Comparison of ENCODE assay signal across 10 cellular contexts in the genomic region with DNA sequence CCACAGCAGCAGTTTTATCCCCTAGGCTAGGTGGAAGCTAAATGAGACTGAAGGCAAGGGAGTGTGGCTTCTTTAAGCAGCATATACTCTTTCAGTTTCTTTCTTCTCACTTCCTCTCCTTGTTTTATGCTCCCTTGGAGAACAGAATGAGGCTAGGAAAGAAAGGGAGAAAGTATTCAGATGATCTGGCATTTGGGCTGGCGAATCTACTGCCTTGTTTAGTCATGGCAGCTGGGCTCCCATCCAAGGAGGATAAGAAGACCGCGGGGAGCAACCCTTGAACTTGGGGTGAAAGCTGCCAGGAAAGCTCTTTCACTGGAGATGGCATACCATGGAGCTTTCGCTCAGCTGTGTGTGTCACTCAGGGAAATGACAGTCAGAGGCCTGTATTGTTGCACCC.
DNase-seq lines count a peak whose midpoint lies in the region; ATAC-seq, FAIRE-seq and TF ChIP-seq lines count a peak whose summit lies in the region.
"Had no signal": no experiment of that assay in that cellular context is flagged by ENCODE, and none has a peak within 500 bp of the region (broad histone marks: within the 10 kb centered on the region; RNA-seq: fewer than 3 reads in every experiment).

No MANE protein-coding gene starts in this region.

- H3K9me3 Mint-ChIP-seq in endodermal cell: no peaks in the 10 kb centered on the region
- H3K9me3 Mint-ChIP-seq in T-helper 2 cell treated with Interferon-gamma antibody and Interleukin-4, amounts not matched to agents 5 μg/mL and 100 μg/mL, for 36 hours: no peaks in the 10 kb centered on the region
- H3K9me3 Mint-ChIP-seq: naive B cell had no signal

- peak; percentile 91 for FAIRE-seq in GM19239 (lab: Jason Lieb, UNC)

- H3K4me3 ChIP-seq in psoas muscle: peak overlapping the region; percentile 19
- no peak overlapping the region for H3K4me3 ChIP-seq in endodermal cell (ENCODE audit: low read length)

- peaks cover 5% of the 10 kb centered on the region for H3K27me3 Mint-ChIP-seq in endodermal cell (ENCODE audit: insufficient read depth)
- H3K27me3 Mint-ChIP-seq in T-helper 2 cell treated with Interferon-gamma antibody and Interleukin-4, amounts not matched to agents 5 μg/mL and 100 μg/mL, for 36 hours (ENCODE audit: low read depth): no peaks in the 10 kb centered on the region

- H3K36me3 ChIP-seq in psoas muscle (ENCODE audit: insufficient read depth in 1 of 2, low read depth in 1 of 2) (no peaks in the 10 kb centered on the region), endodermal cell (ENCODE audit: control insufficient read depth, insufficient read depth, low read length) (no peaks in the 10 kb centered on the region)

- H3K36me3 Mint-ChIP-seq in endodermal cell (ENCODE audit: low read depth): no peaks in the 10 kb centered on the region
- H3K36me3 Mint-ChIP-seq in T-helper 2 cell treated with Interferon-gamma antibody and Interleukin-4, amounts not matched to agents 5 μg/mL and 100 μg/mL, for 36 hours (ENCODE audit: low read depth): no peaks in the 10 kb centered on the region
- H3K36me3 Mint-ChIP-seq: naive B cell had no signal

- no peak for DNase-seq in GM19239 (ENCODE audit: insufficient read length, low spot score)
- peak; percentile 78 for DNase-seq in astrocyte of the hippocampus (ENCODE audit: low read depth, low spot score)
- DNase-seq in psoas muscle: peak; percentile 44 to 74
- no peak for DNase-seq in endodermal cell
- DNase-seq in NK-92 (lab: John Stamatoyannopoulos, UW; ENCODE audit: unreplicated experiment): no peak
- DNase-seq in T-helper 2 cell treated with Interferon-gamma antibody and Interleukin-4, amounts not matched to agents 5 μg/mL and 100 μg/mL, for 36 hours (ENCODE audit: low spot score): no peak
- DNase-seq: naive B cell had no signal

- no peak overlapping the region for H3K9ac ChIP-seq in endodermal cell (ENCODE audit: extremely low read depth, low read length, poor library complexity, severe bottlenecking)

- peaks cover 46% of the 10 kb centered on the region for H3K4me1 ChIP-seq in psoas muscle
- H3K4me1 ChIP-seq in endodermal cell (ENCODE audit: control insufficient read depth, insufficient read depth, low read length): no peaks in the 10 kb centered on the region

- ATAC-seq in HG03025 (IDR thresholded peaks at IDR 0.05; ENCODE audit: low FRiP score, unreplicated experiment) (peak; percentile 70), psoas muscle (peak; percentile 75 to 84 (median 82)), HG02970 (IDR thresholded peaks at IDR 0.05; ENCODE audit: low FRiP score, unreplicated experiment) (no peak)
- ATAC-seq: Panc1 had no signal

- peaks cover 29% of the 10 kb centered on the region for H3K4me1 Mint-ChIP-seq in endodermal cell
- no peaks in the 10 kb centered on the region for H3K4me1 Mint-ChIP-seq in T-helper 2 cell treated with Interferon-gamma antibody and Interleukin-4, amounts not matched to agents 5 μg/mL and 100 μg/mL, for 36 hours (ENCODE audit: low read depth)
- H3K4me1 Mint-ChIP-seq: naive B cell had no signal

- intact Hi-C loops in psoas muscle (cut with DNase I): loop anchor here in 1 of 2 donors (1.0 kb wide), 1 partner anchor 83 kb away; no protein-coding TSS in a partner anchor

- H3K27me3 ChIP-seq in psoas muscle (ENCODE audit: insufficient read depth in 3 of 3, low read length in 2 of 3): no peaks in the 10 kb centered on the region
- no peaks in the 10 kb centered on the region for H3K27me3 ChIP-seq in endodermal cell (ENCODE audit: control insufficient read depth, insufficient read depth, low read length, poor library complexity, severe bottlenecking)

- H3K9me3 ChIP-seq in psoas muscle: no peaks in the 10 kb centered on the region
- H3K9me3 ChIP-seq in endodermal cell (ENCODE audit: control insufficient read depth, low read length): no peaks in the 10 kb centered on the region

- 16 to 38% (median 17%) methylated on average over 4 of the region's 4 CpGs for WGBS in psoas muscle, 3 donors
- WGBS in endodermal cell (ENCODE audit: insufficient coverage in 1 of 2, insufficient read length in 1 of 2), 2 experiments: 86 to 93% methylated on average over 1 to 4 of the region's 4 CpGs

- H3K27ac Mint-ChIP-seq in endodermal cell: no peak overlapping the region
- no peak overlapping the region for H3K27ac Mint-ChIP-seq in T-helper 2 cell treated with Interferon-gamma antibody and Interleukin-4, amounts not matched to agents 5 μg/mL and 100 μg/mL, for 36 hours

- H3K27ac ChIP-seq in psoas muscle (peak overlapping the region; percentile 56), endodermal cell (ENCODE audit: low read depth, low read length) (no peak overlapping the region)

- TF ChIP-seq CTCF in psoas muscle (IDR thresholded peaks at IDR 0.05): no peak
- no peak for TF ChIP-seq CTCF in endodermal cell (conservative IDR thresholded peaks at IDR 0.05)

- no peak overlapping the region for H3K4me3 Mint-ChIP-seq in endodermal cell
- H3K4me3 Mint-ChIP-seq in T-helper 2 cell treated with Interferon-gamma antibody and Interleukin-4, amounts not matched to agents 5 μg/mL and 100 μg/mL, for 36 hours: no peak overlapping the region

Comparison
In these comparisons a context has a peak if more than half of its experiments do, and no peak if none do; other contexts are left out.
1. DNase-seq: peak in astrocyte of the hippocampus (single experiment) and psoas muscle (2 of 2); none in GM19239 (single experiment), endodermal cell (single experiment), NK-92 (single experiment) and T-helper 2 cell treated with Interferon-gamma antibody and Interleukin-4, amounts not matched to agents 5 μg/mL and 100 μg/mL, for 36 hours (single experiment).